ENCODE assay signal across 8 cellular contexts in the genomic region with DNA sequence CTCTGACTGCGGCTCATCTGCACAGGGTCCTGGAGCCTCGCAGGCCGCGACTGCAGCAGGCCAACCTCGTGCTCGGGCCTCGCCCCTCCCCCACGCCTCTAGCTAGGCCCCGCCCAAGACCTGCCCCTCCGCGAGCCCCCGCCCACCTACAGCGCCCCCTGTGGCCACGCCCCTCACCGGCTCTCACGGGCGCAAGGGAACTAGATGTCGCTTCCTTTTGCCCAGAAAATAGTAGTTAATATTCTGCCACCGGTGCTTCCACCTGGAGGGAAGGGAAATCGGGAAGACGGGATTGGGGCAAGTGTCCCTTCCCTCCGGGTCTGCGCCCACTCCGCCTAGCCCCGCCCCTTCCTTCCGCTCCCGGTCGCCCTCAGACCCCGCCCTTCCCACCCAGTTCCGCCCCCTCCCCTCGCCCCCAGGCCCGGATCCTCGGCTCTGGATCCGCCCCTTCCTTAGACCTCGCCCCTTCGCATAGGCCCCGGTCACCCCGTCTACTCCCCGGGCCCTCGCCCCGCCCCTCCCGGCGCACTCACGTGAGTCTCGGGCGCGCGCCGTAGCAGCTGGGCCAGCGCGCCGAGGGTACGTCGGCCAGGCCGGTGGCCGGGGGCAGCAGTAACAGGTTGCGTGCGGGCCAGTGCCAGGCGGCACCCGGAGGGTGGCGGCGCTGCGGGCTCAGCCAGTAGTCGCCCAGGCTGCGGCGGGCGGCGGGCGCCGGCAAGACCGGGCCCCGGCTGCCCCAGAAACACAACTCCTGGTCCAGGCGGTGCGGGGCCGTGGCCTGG. TPM values are rescaled to one million over a fixed set of nuclear protein-coding genes. Genes with fewer than 3 reads are reported as not detected.
DNase-seq lines count a peak whose midpoint lies in the region; ATAC-seq and TF ChIP-seq lines count a peak whose summit lies in the region.

No MANE protein-coding gene starts in this region.

- H3K4me1 Mint-ChIP-seq in T-helper 17 cell = peaks cover 48% of the 10 kb centered on the region

- peaks cover 6% of the 10 kb centered on the region for H3K36me3 Mint-ChIP-seq in T-helper 17 cell (ENCODE audit: low read depth)

- H3K9me3 ChIP-seq in T-helper 17 cell (ENCODE audit: control insufficient read depth, low read length, poor library complexity, severe bottlenecking) (no peaks in the 10 kb centered on the region), vagina (no peaks in the 10 kb centered on the region)

- H3K27me3 Mint-ChIP-seq in T-helper 17 cell = peaks cover 7% of the 10 kb centered on the region

- no peaks in the 10 kb centered on the region for H3K36me3 ChIP-seq in rectal smooth muscle tissue (ENCODE audit: control insufficient read depth, insufficient read depth, low read length)
- H3K36me3 ChIP-seq in vagina = no peaks in the 10 kb centered on the region

- H3K27ac Mint-ChIP-seq in T-helper 17 cell = peak overlapping the region; percentile 56

- intact Hi-C loops in vagina (cut with DNase I) = no loop called here

- TF ChIP-seq POLR2A in GM15510 (IDR thresholded peaks at IDR 0.05; ENCODE audit: borderline replicate concordance, extremely low read depth, insufficient read length) (peak; percentile 74), vagina (IDR thresholded peaks at IDR 0.05) (peak in 1 of 2 donors; percentile 93)

- H3K27ac ChIP-seq in rectal smooth muscle tissue (ENCODE audit: low read depth, low read length) (peak overlapping the region; percentile 87), vagina (peak overlapping the region; percentile 98)

- peak; percentile 6 to 78 (median 33) for TF ChIP-seq CTCF in vagina (IDR thresholded peaks at IDR 0.05)

- peak; percentile 85 for DNase-seq in NCI-H1694 (lab: John Stamatoyannopoulos, UW)
- DNase-seq in T-helper 17 cell = peak; percentile 86 to 91 (median 90)
- DNase-seq in anterior cingulate cortex (lab: John Stamatoyannopoulos, UW) = peak in 56 of 58 donors; percentile 49 to 94 (median 88)
- DNase-seq in hepatic stellate cell (ENCODE audit: low spot score) = peak; percentile 96
- no peak for DNase-seq in vagina (ENCODE audit: extremely low spot score in 2 of 2)

- H3K9ac ChIP-seq in rectal smooth muscle tissue (ENCODE audit: low read length) = peak overlapping the region; percentile 36

- H3K27me3 ChIP-seq in rectal smooth muscle tissue (ENCODE audit: control insufficient read depth, insufficient read depth, low read length) (no peaks in the 10 kb centered on the region), vagina (no peaks in the 10 kb centered on the region)

- H3K4me1 ChIP-seq in rectal smooth muscle tissue (ENCODE audit: control insufficient read depth, insufficient read depth, low read length) (peaks cover 3% of the 10 kb centered on the region), vagina (peaks cover 29% of the 10 kb centered on the region)

- peak; percentile 74 for ATAC-seq in HG02870 (IDR thresholded peaks at IDR 0.05; ENCODE audit: unreplicated experiment)
- ATAC-seq in T-helper 17 cell = peak; percentile 96

- H3K4me3 ChIP-seq in rectal smooth muscle tissue (ENCODE audit: low read length) (peak overlapping the region; percentile 75), vagina (peak overlapping the region; percentile 80 to 91)

- H3K4me3 Mint-ChIP-seq in T-helper 17 cell = peak overlapping the region; percentile 85

RNA-seq across cellular contexts. Expression of a gene that starts 11.0 kb away (rescaled TPM):
- total RNA-seq in T-helper 17 cell (10 to 100 TPM; 30.1 to 32.9 TPM), vagina (10.1 TPM)

RNA-seq across cellular contexts. Expression of a gene that starts 11.1 kb away (rescaled TPM):
- 1 to 10 TPM in 1 of 2 donors, not detected in 1; 1.2 TPM for total RNA-seq in T-helper 17 cell
- not detected for total RNA-seq in vagina

RNA-seq across cellular contexts. Expression of a gene that starts 15.2 kb away (rescaled TPM):
- total RNA-seq in T-helper 17 cell (10 to 100 TPM; 18.4 to 24.4 TPM), vagina (36.8 TPM)

RNA-seq across cellular contexts. Expression of a gene that starts 43.0 kb away (rescaled TPM):
- total RNA-seq in T-helper 17 cell (100 to 1,000 TPM; 177 to 181 TPM), vagina (54.3 TPM)

RNA-seq across cellular contexts. Expression of a gene that starts 59.4 kb away (rescaled TPM):
- 10 to 100 TPM; 81.6 to 86.2 TPM for total RNA-seq in T-helper 17 cell
- total RNA-seq in vagina = 65.6 TPM

Comparison
In these comparisons a context has a peak if more than half of its experiments do, and no peak if none do; other contexts are left out.
1. DNase-seq: peak in NCI-H1694 (single experiment), T-helper 17 cell (3 of 3), anterior cingulate cortex (56 of 58) and hepatic stellate cell (single experiment); none in vagina (0 of 2).